13 cellular contexts compared by ENCODE assay signal in genomic region chr2:227388537-227389011, GRCh38. TPM values are rescaled to one million over a fixed set of nuclear protein-coding genes. Genes with fewer than 3 reads are reported as not detected.
DNase-seq lines count a peak whose midpoint lies in the region; ATAC-seq, FAIRE-seq and TF ChIP-seq lines count a peak whose summit lies in the region.
"Had no signal": no experiment of that assay in that cellular context is flagged by ENCODE, and none has a peak within 500 bp of the region (broad histone marks: within the 10 kb centered on the region; RNA-seq: fewer than 3 reads in every experiment).

No MANE protein-coding gene starts in this region.

- H3K36me3 Mint-ChIP-seq in activated naive CD8-positive, alpha-beta T cell treated with anti-CD3 and anti-CD28 coated beads, Interleukin-2, amount 50 U/mL, for 24 hours (ENCODE audit: low read depth), result no peaks in the 10 kb centered on the region

- peak overlapping the region; percentile 59 for H3K27ac ChIP-seq in keratinocyte (ENCODE audit: control insufficient read depth, insufficient read depth, low read length)

- H3K9ac ChIP-seq in keratinocyte (ENCODE audit: control insufficient read depth, extremely low read depth, insufficient read depth, low read length), result no peak overlapping the region

- FAIRE-seq in keratinocyte (lab: Jason Lieb, UNC), result peak; percentile 82

- H3K9me3 ChIP-seq in keratinocyte (ENCODE audit: control insufficient read depth, low read depth, low read length), result no peaks in the 10 kb centered on the region

- peaks cover 2% of the 10 kb centered on the region for H3K27me3 Mint-ChIP-seq in activated naive CD8-positive, alpha-beta T cell treated with anti-CD3 and anti-CD28 coated beads, Interleukin-2, amount 50 U/mL, for 24 hours

- H3K4me1 Mint-ChIP-seq in activated naive CD8-positive, alpha-beta T cell treated with anti-CD3 and anti-CD28 coated beads, Interleukin-2, amount 50 U/mL, for 24 hours, result peaks cover 10% of the 10 kb centered on the region

- H2AFZ ChIP-seq in keratinocyte (ENCODE audit: control insufficient read depth, low read length), result no peak overlapping the region

- H3K4me2 ChIP-seq in keratinocyte (ENCODE audit: control insufficient read depth, extremely low read depth, insufficient read depth, low read depth, low read length), result peak overlapping the region; percentile 29

- H3K79me2 ChIP-seq in keratinocyte (ENCODE audit: control insufficient read depth, insufficient read depth, low read length), result no peaks in the 10 kb centered on the region

- H3K9me1 ChIP-seq in keratinocyte (ENCODE audit: control insufficient read depth, extremely low read depth, insufficient read depth, low read length), result no peaks in the 10 kb centered on the region

- no peak for TF ChIP-seq CTCF in astrocyte of the spinal cord (IDR thresholded peaks at IDR 0.05; ENCODE audit: low read depth, low read length)
- TF ChIP-seq CTCF in keratinocyte (optimal IDR thresholded peaks at IDR 0.05 in 1 of 3, IDR thresholded peaks at IDR 0.05 in 1 of 3, conservative IDR thresholded peaks at IDR 0.05 in 1 of 3; ENCODE audit: extremely low read depth in 1 of 3, insufficient read depth in 2 of 3, low read length in 3 of 3), result no peak

- no peak for ATAC-seq in activated naive CD8-positive, alpha-beta T cell treated with anti-CD3 and anti-CD28 coated beads, Interleukin-2, amount 50 U/mL, for 24 hours

- H3K4me3 ChIP-seq in astrocyte of the spinal cord (ENCODE audit: low read depth, low read length) (no peak overlapping the region), keratinocyte (ENCODE audit: control insufficient read depth in 2 of 3, extremely low read depth in 1 of 3, insufficient read depth in 2 of 3, low read depth in 1 of 3, low read length in 3 of 3) (no peak overlapping the region)

- no peak overlapping the region for H3K4me3 Mint-ChIP-seq in activated naive CD8-positive, alpha-beta T cell treated with anti-CD3 and anti-CD28 coated beads, Interleukin-2, amount 50 U/mL, for 24 hours
- H3K4me3 Mint-ChIP-seq: CD4-positive, alpha-beta T cell had no signal

- H3K4me1 ChIP-seq in keratinocyte (ENCODE audit: control insufficient read depth, extremely low read depth, insufficient read depth, low read length), result peaks cover 4% of the 10 kb centered on the region

- peaks cover 4% of the 10 kb centered on the region for H3K27me3 ChIP-seq in keratinocyte (ENCODE audit: control insufficient read depth, extremely low read depth, insufficient read depth, low read length)

- in situ Hi-C loops in astrocyte of the spinal cord (cut with HindIII; ENCODE audit: low sequenced_read_pairs), result no loop called here
- in situ Hi-C loops in KBM-7 (cut with MboI; ENCODE audit: low pct_unique_long_range_greater_than_20kb, low sequenced_read_pairs), result no loop called here

- H3K9me3 Mint-ChIP-seq in activated naive CD8-positive, alpha-beta T cell treated with anti-CD3 and anti-CD28 coated beads, Interleukin-2, amount 50 U/mL, for 24 hours, result peaks cover 4% of the 10 kb centered on the region
- H3K9me3 Mint-ChIP-seq: CD4-positive, alpha-beta T cell had no signal

- H3K27ac Mint-ChIP-seq in activated naive CD8-positive, alpha-beta T cell treated with anti-CD3 and anti-CD28 coated beads, Interleukin-2, amount 50 U/mL, for 24 hours, result no peak overlapping the region
- H3K27ac Mint-ChIP-seq: CD4-positive, alpha-beta T cell had no signal

- dilution Hi-C loops in keratinocyte (cut with MboI; ENCODE audit: extremely low pct_ligation_motif_present, low sequenced_read_pairs), result no loop called here

- DNase-seq in AG08396 (ENCODE audit: low spot score) (peak; percentile 70), HS-27A (ENCODE audit: low read depth) (peak; percentile 50), astrocyte of the spinal cord (ENCODE audit: low read depth, low spot score) (peak; percentile 82), keratinocyte (ENCODE audit: low read depth, low spot score) (peak; percentile 75), hippocampal formation (lab: John Stamatoyannopoulos, UW) (no peak), KBM-7 (no peak)
- DNase-seq in activated naive CD8-positive, alpha-beta T cell treated with anti-CD3 and anti-CD28 coated beads, Interleukin-2, amount 50 U/mL, for 24 hours, result no peak
- DNase-seq in activated CD4-positive, alpha-beta T cell treated with anti-CD3 and anti-CD28 coated beads for 4 hours, result no peak
- DNase-seq: CD4-positive, alpha-beta T cell; GDM1; NCI-H1105 treated with DMSO at 0.1 percent for 48 hours; NCI-H510A treated with DMSO at 0.1 percent for 48 hours had no signal

- H3K36me3 ChIP-seq in keratinocyte (ENCODE audit: control insufficient read depth in 2 of 2, extremely low read depth in 1 of 2, insufficient read depth in 2 of 2, low read length in 2 of 2), result no peaks in the 10 kb centered on the region

- no peaks in the 10 kb centered on the region for H4K20me1 ChIP-seq in keratinocyte (ENCODE audit: control insufficient read depth, extremely low read depth, insufficient read depth, low read length)

RNA-seq across cellular contexts. Expression of gene SCYGR1, which starts 0.8 kb away (rescaled TPM):
- not detected in 3 replicates for polyA plus RNA-seq in keratinocyte
- polyA plus RNA-seq in keratinocyte (2011; ENCODE audit: low read depth), result not detected
- polyA plus RNA-seq in keratinocyte (2011; cell fraction: cytosol; rRNA removed), result not detected in 2 replicates
- polyA plus RNA-seq in keratinocyte (2011; cell fraction: nucleus; rRNA removed), result not detected in 2 replicates
- polyA plus RNA-seq in keratinocyte (2012; ENCODE audit: low replicate concordance), result not detected in 2 replicates
- polyA minus RNA-seq in keratinocyte, result not detected in 3 replicates
- not detected for polyA minus RNA-seq in keratinocyte (2011; cell fraction: cytosol; rRNA and poly(A)+ RNA removed)
- polyA minus RNA-seq in keratinocyte (2011; cell fraction: nucleus; rRNA and poly(A)+ RNA removed), result not detected in 2 replicates
- polyA plus RNA-seq: adipose tissue had no signal

RNA-seq across cellular contexts. Expression of gene TM4SF20, which starts 9.5 kb away (rescaled TPM):
- polyA plus RNA-seq in keratinocyte, result not detected in 3 replicates
- not detected for polyA plus RNA-seq in keratinocyte (2011; ENCODE audit: low read depth)
- polyA plus RNA-seq in keratinocyte (2011; cell fraction: cytosol; rRNA removed), result not detected in 2 replicates
- polyA plus RNA-seq in keratinocyte (2011; cell fraction: nucleus; rRNA removed), result not detected in 2 replicates
- polyA plus RNA-seq in keratinocyte (2012; ENCODE audit: low replicate concordance), result not detected in 2 replicates
- not detected in 3 replicates for polyA minus RNA-seq in keratinocyte
- not detected for polyA minus RNA-seq in keratinocyte (2011; cell fraction: cytosol; rRNA and poly(A)+ RNA removed)
- polyA minus RNA-seq in keratinocyte (2011; cell fraction: nucleus; rRNA and poly(A)+ RNA removed), result not detected in 2 replicates

Comparison
In these comparisons a context has a peak if more than half of its experiments do, and no peak if none do; other contexts are left out.
1. DNase-seq: peak in AG08396 (single experiment), HS-27A (single experiment), astrocyte of the spinal cord (single experiment) and keratinocyte (single experiment); none in hippocampal formation (0 of 2), activated naive CD8-positive, alpha-beta T cell treated with anti-CD3 and anti-CD28 coated beads, Interleukin-2, amount 50 U/mL, for 24 hours (single experiment), KBM-7 (single experiment) and activated CD4-positive, alpha-beta T cell treated with anti-CD3 and anti-CD28 coated beads for 4 hours (0 of 2).